In the genomic region with DNA sequence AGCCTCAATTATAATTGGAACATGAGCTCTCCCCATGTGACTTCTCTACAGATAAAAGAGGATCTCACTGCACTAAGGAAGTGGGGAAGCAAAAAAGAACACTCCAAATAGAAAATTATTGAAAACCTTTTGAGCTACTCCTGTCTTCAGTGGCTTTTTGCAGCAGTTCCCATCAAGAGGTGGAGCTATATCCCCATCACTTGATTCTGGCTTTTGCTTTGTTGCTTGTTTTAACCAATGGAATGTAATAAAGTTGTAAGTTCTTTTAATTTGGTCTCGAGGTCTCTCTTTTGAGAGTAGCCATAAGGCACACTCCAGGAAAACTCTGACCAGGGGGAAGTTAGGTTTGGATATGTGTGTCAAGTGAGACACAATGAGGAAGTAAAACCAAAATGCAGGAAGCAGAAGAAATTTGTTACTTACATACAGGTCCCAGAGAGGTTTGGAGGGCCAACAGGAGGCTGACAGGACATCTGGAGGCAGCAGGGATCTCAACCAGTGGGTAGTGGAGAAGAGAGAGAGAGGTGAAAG, we compare ENCODE assay signal across 10 cellular contexts.
DNase-seq lines count a peak whose midpoint lies in the region; ATAC-seq, FAIRE-seq and TF ChIP-seq lines count a peak whose summit lies in the region.
"Had no signal": no experiment of that assay in that cellular context is flagged by ENCODE, and none has a peak within 500 bp of the region (broad histone marks: within the 10 kb centered on the region; RNA-seq: fewer than 3 reads in every experiment).

No MANE protein-coding gene starts in this region.

- peak; percentile 31 for DNase-seq in astrocyte (ENCODE audit: low read depth)
- DNase-seq in kidney epithelial cell (ENCODE audit: low read depth): no peak
- DNase-seq in NCI-H2171 (lab: John Stamatoyannopoulos, UW): no peak
- no peak for DNase-seq in D341Med (ENCODE audit: low spot score)
- DNase-seq in transverse colon: no peak
- DNase-seq: DMS153, tibial artery had no signal

- no peak overlapping the region for H3K9ac ChIP-seq in BLaER1
- H3K9ac ChIP-seq in astrocyte (ENCODE audit: low read length): no peak overlapping the region

- H3K4me2 ChIP-seq in BLaER1 (peak overlapping the region; percentile 61), astrocyte (ENCODE audit: low read length) (peak overlapping the region; percentile 3)

- in situ Hi-C loops in transverse colon (cut with MboI; ENCODE audit: low pct_ligation_motif_present in 1 of 4, low pct_unique_long_range_greater_than_20kb in 1 of 4, low sequenced_read_pairs in 3 of 4): no loop called here

- peaks cover 6% of the 10 kb centered on the region for H3K4me1 Mint-ChIP-seq in astrocyte (ENCODE audit: low read depth, unreplicated experiment)

- TF ChIP-seq POLR2A in transverse colon (IDR thresholded peaks at IDR 0.05): no peak

- no peak for FAIRE-seq in astrocyte (lab: Jason Lieb, UNC)

- intact Hi-C loops in transverse colon (cut with DNase I; ENCODE audit: low total_unique reads): no loop called here

- peak overlapping the region; percentile 33; the same call in 1 of the 2 replicates for H3K27ac ChIP-seq in BLaER1
- H3K27ac ChIP-seq in astrocyte (ENCODE audit: low read depth, low read length): no peak overlapping the region
- no peak overlapping the region for H3K27ac ChIP-seq in transverse colon
- H3K27ac ChIP-seq: tibial artery had no signal

- H2AFZ ChIP-seq in astrocyte (ENCODE audit: low read depth, low read length): peak overlapping the region; percentile 29

- H3K4me1 ChIP-seq in BLaER1 (peaks cover 27% of the 10 kb centered on the region), astrocyte (ENCODE audit: insufficient read depth, low read length) (peaks cover 8% of the 10 kb centered on the region), transverse colon (no peaks in the 10 kb centered on the region)

- no peak for TF ChIP-seq EP300 in transverse colon (IDR thresholded peaks at IDR 0.05; ENCODE audit: low read depth)

- no peak overlapping the region for H3K4me3 Mint-ChIP-seq in astrocyte (ENCODE audit: unreplicated experiment)

- H4K20me1 ChIP-seq in BLaER1 (no peaks in the 10 kb centered on the region), astrocyte (ENCODE audit: insufficient read depth, low read length) (no peaks in the 10 kb centered on the region)

- 9 to 11% methylated on average over 1 of the region's 1 CpG for WGBS in transverse colon (ENCODE audit: low coverage in 1 of 2), 2 donors

- no peak overlapping the region for H3K27ac Mint-ChIP-seq in astrocyte (ENCODE audit: unreplicated experiment)

- H3K27me3 ChIP-seq in BLaER1 (no peaks in the 10 kb centered on the region), astrocyte (ENCODE audit: insufficient read depth, low read length) (no peaks in the 10 kb centered on the region), kidney epithelial cell (ENCODE audit: control insufficient read depth, insufficient read depth, low read length) (no peaks in the 10 kb centered on the region), transverse colon (no peaks in the 10 kb centered on the region)
- H3K27me3 ChIP-seq: tibial artery had no signal

- H3K27me3 Mint-ChIP-seq in astrocyte (ENCODE audit: low read depth, unreplicated experiment): no peaks in the 10 kb centered on the region

- H3K79me2 ChIP-seq in astrocyte (ENCODE audit: insufficient read depth, low read length): no peaks in the 10 kb centered on the region

- H3K4me3 ChIP-seq in BLaER1: no peak overlapping the region
- no peak overlapping the region for H3K4me3 ChIP-seq in astrocyte (ENCODE audit: insufficient read depth, low read depth, low read length)
- no peak overlapping the region for H3K4me3 ChIP-seq in kidney epithelial cell (ENCODE audit: low read depth, low read length)
- H3K4me3 ChIP-seq in transverse colon: no peak overlapping the region
- H3K4me3 ChIP-seq: tibial artery had no signal

- TF ChIP-seq CTCF in astrocyte (IDR thresholded peaks at IDR 0.05; ENCODE audit: insufficient read depth, low read depth, low read length): peak; percentile 41
- peak; percentile 44 for TF ChIP-seq CTCF in kidney epithelial cell (IDR thresholded peaks at IDR 0.05; ENCODE audit: insufficient read depth, low read length, poor library complexity, severe bottlenecking)
- TF ChIP-seq CTCF in transverse colon (IDR thresholded peaks at IDR 0.05): no peak

- no peaks in the 10 kb centered on the region for H3K9me3 ChIP-seq in BLaER1
- H3K9me3 ChIP-seq in astrocyte (ENCODE audit: insufficient read depth, low read depth, low read length): no peaks in the 10 kb centered on the region
- H3K9me3 ChIP-seq in transverse colon: no peaks in the 10 kb centered on the region
- H3K9me3 ChIP-seq: tibial artery had no signal

- no peaks in the 10 kb centered on the region for H3K36me3 ChIP-seq in BLaER1
- H3K36me3 ChIP-seq in astrocyte (ENCODE audit: insufficient read depth, low read length): no peaks in the 10 kb centered on the region
- H3K36me3 ChIP-seq in kidney epithelial cell (ENCODE audit: control insufficient read depth, insufficient read depth, low read length): no peaks in the 10 kb centered on the region
- no peaks in the 10 kb centered on the region for H3K36me3 ChIP-seq in transverse colon
- H3K36me3 ChIP-seq: tibial artery had no signal

- H3K9me3 Mint-ChIP-seq in astrocyte (ENCODE audit: unreplicated experiment): no peaks in the 10 kb centered on the region

- ATAC-seq in HG03175 (IDR thresholded peaks at IDR 0.05; ENCODE audit: unreplicated experiment) (peak; percentile 21), GM21360 (IDR thresholded peaks at IDR 0.05; ENCODE audit: unreplicated experiment) (no peak)

- no peaks in the 10 kb centered on the region for H3K36me3 Mint-ChIP-seq in astrocyte (ENCODE audit: low read depth, unreplicated experiment)

Comparison
In these comparisons a context has a peak if more than half of its experiments do, and no peak if none do; other contexts are left out.
1. CTCF ChIP-seq: peak in astrocyte (single experiment) and kidney epithelial cell (single experiment); none in transverse colon (0 of 5).